In genomic region chr3:80470433-80470832, GRCh38 we compare ENCODE assay signal across 8 cellular contexts.
"Had no signal": no experiment of that assay in that cellular context is flagged by ENCODE, and none has a peak within 500 bp of the region (broad histone marks: within the 10 kb centered on the region; RNA-seq: fewer than 3 reads in every experiment).

No MANE protein-coding gene starts in this region.

- DNase-seq: H9, HCEC 1CT, Kasumi-1, KG1 had no signal

- H2AFZ ChIP-seq: GM23338 had no signal

- H3K4me2 ChIP-seq: GM23338 had no signal

- H3K4me3 ChIP-seq: GM23338 had no signal

- FAIRE-seq: H1, H54, HTR-8/SVneo had no signal

- ATAC-seq: GM23338 had no signal
